24 cellular contexts compared by ENCODE assay signal in genomic region chr17:77804796-77805426, GRCh38.
DNase-seq lines count a peak whose midpoint lies in the region; ATAC-seq and TF ChIP-seq lines count a peak whose summit lies in the region.
"Had no signal": no experiment of that assay in that cellular context is flagged by ENCODE, and none has a peak within 500 bp of the region (broad histone marks: within the 10 kb centered on the region; RNA-seq: fewer than 3 reads in every experiment).

No MANE protein-coding gene starts in this region.

- H3K9me3 ChIP-seq in neuronal stem cell (replicated peaks in 1 of 2; ENCODE audit: control insufficient read depth in 2 of 2, insufficient read depth in 1 of 2, low read depth in 1 of 2, low read length in 2 of 2) = peaks cover 0 to 4% of the 10 kb centered on the region in 2 donors
- H3K9me3 ChIP-seq: BLaER1 treated with 17β-estradiol and CSF1 and Interleukin-3, amounts not matched to agents 10 nM and 100 nM had no signal

- H3K27ac Mint-ChIP-seq in CD14-positive monocyte (peak overlapping the region in 1 of 7 donors; percentile 7), WTC11 (0 out of 2 replicates have a peak overlapping the region, but pooled peaks have one; percentile 7), glutamatergic neuron (ENCODE audit: unreplicated experiment) (no peak overlapping the region)

- H3K9me3 Mint-ChIP-seq in CD14-positive monocyte (peaks cover 0 to 2% (median 0%) of the 10 kb centered on the region in 7 donors), WTC11 (peaks cover 4% of the 10 kb centered on the region; the same call in 1 of the 2 replicates), glutamatergic neuron (ENCODE audit: unreplicated experiment) (peaks cover 9% of the 10 kb centered on the region)

- no peak overlapping the region for H3K23ac ChIP-seq in neuronal stem cell (ENCODE audit: low read depth, low read length, poor library complexity)

- H3K4ac ChIP-seq in neuronal stem cell (ENCODE audit: low read length) = no peak overlapping the region

- CTCF ChIA-PET in WTC11 (lab: Charles Lee) = interaction anchor here (1.2 kb wide), 1 partner anchor 21 kb away, joined by 3 read pairs; no protein-coding TSS in a partner anchor

- no peak for TF ChIP-seq CTCF in CD14-positive monocyte (IDR thresholded peaks at IDR 0.05)
- TF ChIP-seq CTCF in WTC11 (IDR thresholded peaks at IDR 0.05) = no peak
- no peak for TF ChIP-seq CTCF in glutamatergic neuron (IDR thresholded peaks at IDR 0.05; ENCODE audit: partially characterized antibody, unreplicated experiment)
- TF ChIP-seq CTCF in foreskin fibroblast (IDR thresholded peaks at IDR 0.05; ENCODE audit: low read depth, low read length) = no peak

- H2BK120ac ChIP-seq in neuronal stem cell (ENCODE audit: low read depth, low read length) = no peak overlapping the region

- intact Hi-C loops in CD14-positive monocyte (cut with micrococcal nuclease) = no loop called here

- no peak overlapping the region for H4K8ac ChIP-seq in neuronal stem cell (ENCODE audit: low read depth, low read length)

- no peak overlapping the region for H2BK5ac ChIP-seq in neuronal stem cell (ENCODE audit: low read length)

- H3K27me3 ChIP-seq in neuronal stem cell (ENCODE audit: control insufficient read depth in 3 of 3, insufficient read depth in 3 of 3, low read depth in 1 of 3, low read length in 3 of 3) = peaks cover 0 to 5% (median 4%) of the 10 kb centered on the region in 3 experiments

- POLR2A ChIA-PET in WTC11 (lab: Charles Lee) = interaction anchor here (0.7 kb wide), 1 partner anchor 168 kb away, joined by 7 read pairs; no protein-coding TSS in a partner anchor

- H2AK5ac ChIP-seq in neuronal stem cell (ENCODE audit: low read depth, low read length) = peak overlapping the region; percentile 89

- no peak overlapping the region for H3K9ac ChIP-seq in neuronal stem cell (ENCODE audit: low read depth, low read length, poor library complexity)
- H3K9ac ChIP-seq: BLaER1 treated with 17β-estradiol and CSF1 and Interleukin-3, amounts not matched to agents 10 nM and 100 nM had no signal

- no peak overlapping the region for H4K91ac ChIP-seq in neuronal stem cell (ENCODE audit: low read depth, low read length, poor library complexity)

- peaks cover 28 to 38% (median 28%) of the 10 kb centered on the region in 3 donors for H3K27me3 Mint-ChIP-seq in CD14-positive monocyte (ENCODE audit: low read depth in 3 of 3)
- peaks cover 34% of the 10 kb centered on the region for H3K27me3 Mint-ChIP-seq in WTC11 (ENCODE audit: low read depth)
- H3K27me3 Mint-ChIP-seq in glutamatergic neuron (ENCODE audit: unreplicated experiment) = peaks cover 19% of the 10 kb centered on the region

- peak overlapping the region; percentile 87 for H2BK12ac ChIP-seq in neuronal stem cell (ENCODE audit: low read length)

- no peaks in the 10 kb centered on the region for H3K4me1 Mint-ChIP-seq in CD14-positive monocyte
- peaks cover 49% of the 10 kb centered on the region for H3K4me1 Mint-ChIP-seq in WTC11
- H3K4me1 Mint-ChIP-seq in glutamatergic neuron (ENCODE audit: low read depth, unreplicated experiment) = peaks cover 34% of the 10 kb centered on the region

- no peak overlapping the region for H3K27ac ChIP-seq in neuronal stem cell (replicated peaks; ENCODE audit: low read length)
- H3K27ac ChIP-seq: BLaER1 treated with 17β-estradiol and CSF1 and Interleukin-3, amounts not matched to agents 10 nM and 100 nM had no signal

- peak overlapping the region; percentile 84 for H2BK15ac ChIP-seq in neuronal stem cell (ENCODE audit: low read length)

- H3K14ac ChIP-seq in neuronal stem cell (ENCODE audit: low read length) = no peak overlapping the region

- no peak overlapping the region for H2AFZ ChIP-seq in neuronal stem cell (ENCODE audit: low read length)

- no peaks in the 10 kb centered on the region for H3K36me3 Mint-ChIP-seq in CD14-positive monocyte
- no peaks in the 10 kb centered on the region; the same call in 1 of the 2 replicates for H3K36me3 Mint-ChIP-seq in WTC11
- H3K36me3 Mint-ChIP-seq in glutamatergic neuron (ENCODE audit: unreplicated experiment) = no peaks in the 10 kb centered on the region
- H3K36me3 Mint-ChIP-seq: CD4-positive, alpha-beta memory T cell had no signal

- H3K18ac ChIP-seq in neuronal stem cell (ENCODE audit: low read length) = peak overlapping the region; percentile 39

- H3K4me2 ChIP-seq in neuronal stem cell (ENCODE audit: insufficient read depth, low read length, poor library complexity, severe bottlenecking) = no peak overlapping the region
- H3K4me2 ChIP-seq: BLaER1 treated with 17β-estradiol and CSF1 and Interleukin-3, amounts not matched to agents 10 nM and 100 nM had no signal

- H3K4me3 ChIP-seq in neuronal stem cell (ENCODE audit: low read length in 2 of 2) (no peak overlapping the region), foreskin fibroblast (ENCODE audit: low read depth in 1 of 2, low read length in 2 of 2) (no peak overlapping the region)
- H3K4me3 ChIP-seq: BLaER1 treated with 17β-estradiol and CSF1 and Interleukin-3, amounts not matched to agents 10 nM and 100 nM had no signal

- ATAC-seq in WTC11 (no peak), GM21447 (IDR thresholded peaks at IDR 0.05; ENCODE audit: unreplicated experiment) (no peak)

- peaks cover 13 to 24% of the 10 kb centered on the region in 2 donors for H3K4me1 ChIP-seq in neuronal stem cell (ENCODE audit: control insufficient read depth in 2 of 2, insufficient read depth in 1 of 2, low read depth in 1 of 2, low read length in 2 of 2)

- DNase-seq in CD14-positive monocyte (ENCODE audit: low spot score) (peak; percentile 20), WTC11 (ENCODE audit: low spot score) (no peak), glutamatergic neuron (peak; percentile 8), neuronal stem cell (ENCODE audit: low spot score) (no peak), foreskin fibroblast (no peak), NCI-H1048 (lab: John Stamatoyannopoulos, UW) (no peak)
- DNase-seq: CD4-positive, alpha-beta memory T cell; COR-L47; DMS53; GOT3; HCEC 1CT; Karpas-422; NCI-H1092 treated with DMSO at 0.1 percent for 48 hours; NCI-H1436 treated with DMSO at 0.1 percent for 48 hours; NCI-H187 treated with DMSO at 0.1 percent for 48 hours; NCI-H2171 treated with DMSO at 0.1 percent for 48 hours; NCI-H345; NCI-H524; NCI-H774; NK-92 treated with Interleukin-12 subunit alpha and Interleukin-12 subunit beta, amount 100 ng/mL, for 24 hours; RPMI8226; SHP77 treated with DMSO at 0.1 percent for 48 hours had no signal

- peaks cover 2% of the 10 kb centered on the region for H3K79me1 ChIP-seq in neuronal stem cell (ENCODE audit: low read depth, low read length)

- peaks cover 0 to 2% of the 10 kb centered on the region in 2 donors for H3K36me3 ChIP-seq in neuronal stem cell (replicated peaks in 1 of 2; ENCODE audit: control insufficient read depth in 2 of 2, insufficient read depth in 2 of 2, low read length in 2 of 2)
- H3K36me3 ChIP-seq: BLaER1 treated with 17β-estradiol and CSF1 and Interleukin-3, amounts not matched to agents 10 nM and 100 nM had no signal

- H3K4me3 Mint-ChIP-seq in CD14-positive monocyte (no peak overlapping the region), WTC11 (no peak overlapping the region), glutamatergic neuron (ENCODE audit: unreplicated experiment) (no peak overlapping the region)
- H3K4me3 Mint-ChIP-seq: CD4-positive, alpha-beta memory T cell had no signal

- no CpG with 5 or more reads among the region's 21 CpGs for WGBS in neuronal stem cell (ENCODE audit: extremely low coverage in 2 of 2, insufficient read length in 2 of 2, insufficient replicate concordance in 1 of 2), 2 donors

TF ChIP-seq in WTC11, 78 proteins besides CTCF, POLR2A, EP300 and RAD21 (continues in another document):
- no peak for TF ChIP-seq ZNF423 (CRISPR knock-in tag; IDR thresholded peaks at IDR 0.05)
- no peak for TF ChIP-seq E2F1 (CRISPR knock-in tag; IDR thresholded peaks at IDR 0.05)
- no peak for TF ChIP-seq CDX4 (CRISPR knock-in tag; IDR thresholded peaks at IDR 0.05; ENCODE audit: borderline replicate concordance)
- no peak for TF ChIP-seq PRRX2 (CRISPR knock-in tag; IDR thresholded peaks at IDR 0.05)
- no peak for TF ChIP-seq KAT7 (CRISPR knock-in tag; IDR thresholded peaks at IDR 0.05; ENCODE audit: borderline replicate concordance)

Comparison
In these comparisons a context has a peak if more than half of its experiments do, and no peak if none do; other contexts are left out.
1. DNase-seq: peak in CD14-positive monocyte (single experiment) and glutamatergic neuron (single experiment); none in WTC11 (single experiment), neuronal stem cell (single experiment), foreskin fibroblast (0 of 2) and NCI-H1048 (single experiment).